ENCODE assay signal across 1 cellular context in genomic region chr10:44864042-44864436, GRCh38.
TF ChIP-seq lines count a peak whose summit lies in the region.

No MANE protein-coding gene starts in this region.

TF ChIP-seq in GM23338, 12 proteins besides CTCF, POLR2A, EP300 and RAD21 (continued from another document):
- TF ChIP-seq REST (IDR thresholded peaks at IDR 0.05; ENCODE audit: unreplicated experiment) (no peak), EZH2 (IDR thresholded peaks at IDR 0.05; ENCODE audit: low read depth, unreplicated experiment) (no peak), POLR2AphosphoS5 (IDR thresholded peaks at IDR 0.05; ENCODE audit: low read depth) (no peak), JUNB (IDR thresholded peaks at IDR 0.05; ENCODE audit: unreplicated experiment) (no peak), CREB1 (CRISPR knock-in tag; IDR thresholded peaks at IDR 0.05; ENCODE audit: low read depth) (no peak)
